In genomic region chr12:8026282-8026637, GRCh38 we compare ENCODE assay signal across 8 cellular contexts. TPM values are rescaled to one million over a fixed set of nuclear protein-coding genes. Genes with fewer than 3 reads are reported as not detected.
DNase-seq lines count a peak whose midpoint lies in the region; ATAC-seq and TF ChIP-seq lines count a peak whose summit lies in the region.

No MANE protein-coding gene starts in this region.

- H3K4me3 Mint-ChIP-seq in activated CD4-positive, alpha-beta T cell treated with anti-CD3 and anti-CD28 coated beads for 36 hours: peak overlapping the region; percentile 92
- H3K4me3 Mint-ChIP-seq in progenitor cell of endocrine pancreas (ENCODE audit: low read depth): peak overlapping the region; percentile 85

- no peaks in the 10 kb centered on the region for H3K27me3 Mint-ChIP-seq in activated CD4-positive, alpha-beta T cell treated with anti-CD3 and anti-CD28 coated beads for 36 hours
- no peaks in the 10 kb centered on the region for H3K27me3 Mint-ChIP-seq in progenitor cell of endocrine pancreas

- ATAC-seq in activated CD4-positive, alpha-beta T cell treated with anti-CD3 and anti-CD28 coated beads for 36 hours: peak; percentile 25
- ATAC-seq in HG02840 (IDR thresholded peaks at IDR 0.05; ENCODE audit: low FRiP score, unreplicated experiment) (peak; percentile 25), SK-N-SH treated with all-trans-retinoic acid at 6 μM for 48 hours (peak; percentile 55)

- POLR2A ChIA-PET in activated CD4-positive, alpha-beta T cell treated with anti-CD3 and anti-CD28 coated beads for 36 hours (lab: Charles Lee): interaction anchor here (0.8 to 1.9 kb wide), 2 partner anchors 55 to 1061 kb away, joined by 5 to 7 read pairs; no protein-coding TSS in a partner anchor

- no peak for TF ChIP-seq CTCF in fibroblast of pulmonary artery (IDR thresholded peaks at IDR 0.05; ENCODE audit: low read length, missing control alignments)
- no peak for TF ChIP-seq CTCF in progenitor cell of endocrine pancreas (IDR thresholded peaks at IDR 0.05; ENCODE audit: unreplicated experiment)

- intact Hi-C loops in activated CD4-positive, alpha-beta T cell treated with anti-CD3 and anti-CD28 coated beads for 36 hours (cut with DNase I, micrococcal nuclease): loop anchor here (1.0 to 2.0 kb wide), 11 partner anchors 31 to 1363 kb away; partner anchors contain the start of genes NECAP1 (in 2 of the 2), CLSTN3 (in 1 of the 2), EMG1 (in 1 of the 2) and ING4 (in 1 of the 2)

- DNase-seq in activated CD4-positive, alpha-beta T cell treated with anti-CD3 and anti-CD28 coated beads for 36 hours: no peak
- DNase-seq in activated CD4-positive, alpha-beta T cell treated with anti-CD3 and anti-CD28 coated beads for 48 hours: no peak
- DNase-seq in fibroblast of pulmonary artery (ENCODE audit: low read depth) (no peak), progenitor cell of endocrine pancreas (ENCODE audit: low spot score, unreplicated experiment) (no peak), NCI-H524 treated with DMSO at 0.1 percent for 48 hours (lab: John Stamatoyannopoulos, UW) (no peak), DMS79 treated with DMSO at 0.1 percent for 48 hours (lab: John Stamatoyannopoulos, UW) (no peak)

- peak overlapping the region; percentile 97 for H3K27ac Mint-ChIP-seq in activated CD4-positive, alpha-beta T cell treated with anti-CD3 and anti-CD28 coated beads for 36 hours
- H3K27ac Mint-ChIP-seq in progenitor cell of endocrine pancreas: peak overlapping the region; percentile 98

- peaks cover 4% of the 10 kb centered on the region for H3K36me3 Mint-ChIP-seq in activated CD4-positive, alpha-beta T cell treated with anti-CD3 and anti-CD28 coated beads for 36 hours (ENCODE audit: low read depth)
- no peaks in the 10 kb centered on the region for H3K36me3 Mint-ChIP-seq in progenitor cell of endocrine pancreas (ENCODE audit: insufficient read depth)

- H3K9me3 Mint-ChIP-seq in activated CD4-positive, alpha-beta T cell treated with anti-CD3 and anti-CD28 coated beads for 36 hours (ENCODE audit: low read depth): no peaks in the 10 kb centered on the region
- no peaks in the 10 kb centered on the region for H3K9me3 Mint-ChIP-seq in progenitor cell of endocrine pancreas (ENCODE audit: low read depth)

- peak overlapping the region; percentile 85 for H3K4me3 ChIP-seq in fibroblast of pulmonary artery (replicated peaks; ENCODE audit: low read depth, low read length)

- peaks cover 10% of the 10 kb centered on the region for H3K4me1 Mint-ChIP-seq in activated CD4-positive, alpha-beta T cell treated with anti-CD3 and anti-CD28 coated beads for 36 hours
- peaks cover 6% of the 10 kb centered on the region for H3K4me1 Mint-ChIP-seq in progenitor cell of endocrine pancreas (ENCODE audit: low read depth)

- CTCF ChIA-PET in activated CD4-positive, alpha-beta T cell treated with anti-CD3 and anti-CD28 coated beads for 36 hours (lab: Charles Lee): interaction anchor here (1.6 kb wide), 1 partner anchor 9 kb away, joined by 3 read pairs; no protein-coding TSS in a partner anchor

TF ChIP-seq in SK-N-SH treated with all-trans-retinoic acid at 6 μM for 48 hours, 23 proteins besides CTCF, POLR2A, EP300 and RAD21 (continues in another document):
- TF ChIP-seq TOX (CRISPR knock-in tag; IDR thresholded peaks at IDR 0.05; ENCODE audit: borderline replicate concordance) (no peak), RARB (CRISPR knock-in tag; IDR thresholded peaks at IDR 0.05) (no peak), CSDC2 (CRISPR knock-in tag; IDR thresholded peaks at IDR 0.05) (peak; percentile 85), ZNF565 (CRISPR knock-in tag; conservative IDR thresholded peaks at IDR 0.05; ENCODE audit: low read depth) (no peak), GLIS3 (CRISPR knock-in tag; IDR thresholded peaks at IDR 0.05) (no peak), ZNF70 (CRISPR knock-in tag; IDR thresholded peaks at IDR 0.05) (no peak), ISL1 (CRISPR knock-in tag; IDR thresholded peaks at IDR 0.05) (no peak), OSR1 (CRISPR knock-in tag; IDR thresholded peaks at IDR 0.05) (no peak), POU6F1 (CRISPR knock-in tag; IDR thresholded peaks at IDR 0.05; ENCODE audit: borderline replicate concordance, low read depth) (no peak), PATZ1 (CRISPR knock-in tag; IDR thresholded peaks at IDR 0.05; ENCODE audit: borderline replicate concordance) (no peak), BACH2 (CRISPR knock-in tag; IDR thresholded peaks at IDR 0.05; ENCODE audit: borderline replicate concordance) (no peak), PPARA (CRISPR knock-in tag; IDR thresholded peaks at IDR 0.05; ENCODE audit: borderline replicate concordance) (no peak), SNAI2 (CRISPR knock-in tag; IDR thresholded peaks at IDR 0.05) (no peak), ZFP3 (CRISPR knock-in tag; IDR thresholded peaks at IDR 0.05) (no peak), ESRRG (CRISPR knock-in tag; IDR thresholded peaks at IDR 0.05) (no peak)
- TF ChIP-seq, protein P1, sequence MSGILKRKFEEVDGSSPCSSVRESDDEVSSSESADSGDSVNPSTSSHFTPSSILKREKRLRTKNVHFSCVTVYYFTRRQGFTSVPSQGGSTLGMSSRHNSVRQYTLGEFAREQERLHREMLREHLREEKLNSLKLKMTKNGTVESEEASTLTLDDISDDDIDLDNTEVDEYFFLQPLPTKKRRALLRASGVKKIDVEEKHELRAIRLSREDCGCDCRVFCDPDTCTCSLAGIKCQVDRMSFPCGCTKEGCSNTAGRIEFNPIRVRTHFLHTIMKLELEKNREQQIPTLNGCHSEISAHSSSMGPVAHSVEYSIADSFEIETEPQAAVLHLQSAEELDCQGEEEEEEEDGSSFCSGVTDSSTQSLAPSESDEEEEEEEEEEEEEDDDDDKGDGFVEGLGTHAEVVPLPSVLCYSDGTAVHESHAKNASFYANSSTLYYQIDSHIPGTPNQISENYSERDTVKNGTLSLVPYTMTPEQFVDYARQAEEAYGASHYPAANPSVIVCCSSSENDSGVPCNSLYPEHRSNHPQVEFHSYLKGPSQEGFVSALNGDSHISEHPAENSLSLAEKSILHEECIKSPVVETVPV (CRISPR knock-in tag; IDR thresholded peaks at IDR 0.05): no peak
- TF ChIP-seq, protein P2, sequence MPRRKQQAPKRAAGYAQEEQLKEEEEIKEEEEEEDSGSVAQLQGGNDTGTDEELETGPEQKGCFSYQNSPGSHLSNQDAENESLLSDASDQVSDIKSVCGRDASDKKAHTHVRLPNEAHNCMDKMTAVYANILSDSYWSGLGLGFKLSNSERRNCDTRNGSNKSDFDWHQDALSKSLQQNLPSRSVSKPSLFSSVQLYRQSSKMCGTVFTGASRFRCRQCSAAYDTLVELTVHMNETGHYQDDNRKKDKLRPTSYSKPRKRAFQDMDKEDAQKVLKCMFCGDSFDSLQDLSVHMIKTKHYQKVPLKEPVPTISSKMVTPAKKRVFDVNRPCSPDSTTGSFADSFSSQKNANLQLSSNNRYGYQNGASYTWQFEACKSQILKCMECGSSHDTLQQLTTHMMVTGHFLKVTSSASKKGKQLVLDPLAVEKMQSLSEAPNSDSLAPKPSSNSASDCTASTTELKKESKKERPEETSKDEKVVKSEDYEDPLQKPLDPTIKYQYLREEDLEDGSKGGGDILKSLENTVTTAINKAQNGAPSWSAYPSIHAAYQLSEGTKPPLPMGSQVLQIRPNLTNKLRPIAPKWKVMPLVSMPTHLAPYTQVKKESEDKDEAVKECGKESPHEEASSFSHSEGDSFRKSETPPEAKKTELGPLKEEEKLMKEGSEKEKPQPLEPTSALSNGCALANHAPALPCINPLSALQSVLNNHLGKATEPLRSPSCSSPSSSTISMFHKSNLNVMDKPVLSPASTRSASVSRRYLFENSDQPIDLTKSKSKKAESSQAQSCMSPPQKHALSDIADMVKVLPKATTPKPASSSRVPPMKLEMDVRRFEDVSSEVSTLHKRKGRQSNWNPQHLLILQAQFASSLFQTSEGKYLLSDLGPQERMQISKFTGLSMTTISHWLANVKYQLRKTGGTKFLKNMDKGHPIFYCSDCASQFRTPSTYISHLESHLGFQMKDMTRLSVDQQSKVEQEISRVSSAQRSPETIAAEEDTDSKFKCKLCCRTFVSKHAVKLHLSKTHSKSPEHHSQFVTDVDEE (CRISPR knock-in tag; IDR thresholded peaks at IDR 0.05): peak; percentile 50; the same call in 1 of the 2 replicates

RNA-seq across cellular contexts. Expression of gene FOXJ2, which starts 6.3 kb away (rescaled TPM):
- total RNA-seq in activated CD4-positive, alpha-beta T cell treated with anti-CD3 and anti-CD28 coated beads for 36 hours: 10 to 100 TPM; 14.8 to 16.5 TPM
- 20.0 and 20.8 TPM in 2 replicates for total RNA-seq in progenitor cell of endocrine pancreas

RNA-seq across cellular contexts. Expression of gene C3AR1, which starts 39.9 kb away (rescaled TPM):
- under 1 TPM; 0.33 to 0.57 TPM for total RNA-seq in activated CD4-positive, alpha-beta T cell treated with anti-CD3 and anti-CD28 coated beads for 36 hours
- not detected in 2 replicates for total RNA-seq in progenitor cell of endocrine pancreas

RNA-seq across cellular contexts. Expression of gene NECAP1, which starts 55.8 kb away (rescaled TPM):
- total RNA-seq in activated CD4-positive, alpha-beta T cell treated with anti-CD3 and anti-CD28 coated beads for 36 hours: 10 to 100 TPM; 29.4 to 29.8 TPM
- 39.2 and 43.2 TPM in 2 replicates for total RNA-seq in progenitor cell of endocrine pancreas
